ENCODE assay signal across 1 cellular context in genomic region chr11:6606471-6607189, GRCh38.
TF ChIP-seq lines count a peak whose summit lies in the region.

No MANE protein-coding gene starts in this region.

TF ChIP-seq in HEK293, 187 proteins besides CTCF, POLR2A, EP300 and RAD21 (continued from another document):
- peak; percentile 79 for TF ChIP-seq PRDM10 (tag by site-specific recombination; IDR thresholded peaks at IDR 0.05)
- TF ChIP-seq SP3 (tag by site-specific recombination; IDR thresholded peaks at IDR 0.05), result peak; percentile 73
- TF ChIP-seq ZNF629 (tag by site-specific recombination; IDR thresholded peaks at IDR 0.05), result peak; percentile 38; the same call in 1 of the 2 replicates
- no peak for TF ChIP-seq ZNF16 (tag by site-specific recombination; IDR thresholded peaks at IDR 0.05; ENCODE audit: low read depth)
- TF ChIP-seq ZNF473 (tag by site-specific recombination; IDR thresholded peaks at IDR 0.05), result no peak
- peak; percentile 88 for TF ChIP-seq ZNF335 (tag by site-specific recombination; conservative IDR thresholded peaks at IDR 0.05)
- 0 out of 2 replicates have a peak, but pooled peaks have one; percentile 42 for TF ChIP-seq KLF8 (tag by site-specific recombination; IDR thresholded peaks at IDR 0.05)
- TF ChIP-seq SP2 (tag by site-specific recombination; IDR thresholded peaks at IDR 0.05), result peak; percentile 84
- no peak for TF ChIP-seq MZF1 (tag by site-specific recombination; IDR thresholded peaks at IDR 0.05; ENCODE audit: borderline replicate concordance)
- no peak for TF ChIP-seq ZNF391 (tag by site-specific recombination; IDR thresholded peaks at IDR 0.05; ENCODE audit: borderline replicate concordance, low read depth)
- no peak for TF ChIP-seq ZFP37 (tag by site-specific recombination; IDR thresholded peaks at IDR 0.05)
- TF ChIP-seq PATZ1 (tag by site-specific recombination; IDR thresholded peaks at IDR 0.05), result 0 out of 2 replicates have a peak, but pooled peaks have one; percentile 37
- peak; percentile 28; the same call in 1 of the 2 replicates for TF ChIP-seq ZBTB11 (tag by site-specific recombination; conservative IDR thresholded peaks at IDR 0.05; ENCODE audit: low read depth)
- TF ChIP-seq ZBTB44 (tag by site-specific recombination; IDR thresholded peaks at IDR 0.05), result no peak
- TF ChIP-seq TRIM28 (IDR thresholded peaks at IDR 0.05; ENCODE audit: borderline replicate concordance, low read length), result no peak
- peak; percentile 96 for TF ChIP-seq ZBTB20 (tag by site-specific recombination; IDR thresholded peaks at IDR 0.05)
